33 cellular contexts compared by ENCODE assay signal in genomic region chr4:22539251-22539650, GRCh38.
"Had no signal": no experiment of that assay in that cellular context is flagged by ENCODE, and none has a peak within 500 bp of the region (broad histone marks: within the 10 kb centered on the region; RNA-seq: fewer than 3 reads in every experiment).

No MANE protein-coding gene starts in this region.

- DNase-seq: Karpas-422, Kasumi-1, KG1, MG63, MM.1S, MV-4-11, NCI-H1048, NCI-H1092, NCI-H1092 treated with DMSO at 0.1 percent for 48 hours, NCI-H1105, NCI-H1105 treated with DMSO at 0.1 percent for 48 hours, NCI-H1417, NCI-H1417 treated with DMSO at 0.1 percent for 48 hours, NCI-H1436, NCI-H1436 treated with DMSO at 0.1 percent for 48 hours, NCI-H146, NCI-H1694, NCI-H1694 treated with DMSO at 0.1 percent for 48 hours, NCI-H187, NCI-H187 treated with DMSO at 0.1 percent for 48 hours, NCI-H1930, NCI-H2029, NCI-H2029 treated with DMSO at 0.1 percent for 48 hours, NCI-H2081, NCI-H2081 treated with DMSO at 0.1 percent for 48 hours, NCI-H2107, NCI-H2171, NCI-H2171 treated with DMSO at 0.1 percent for 48 hours, NCI-H2227 treated with DMSO at 0.1 percent for 48 hours, NCI-H226, NCI-H345, NCI-H446, NCI-H446 treated with DMSO at 0.1 percent for 48 hours had no signal
